16 cellular contexts compared by ENCODE assay signal in genomic region chr4:168098257-168098717, GRCh38. TPM values are rescaled to one million over a fixed set of nuclear protein-coding genes. Genes with fewer than 3 reads are reported as not detected.
DNase-seq lines count a peak whose midpoint lies in the region; ATAC-seq, FAIRE-seq and TF ChIP-seq lines count a peak whose summit lies in the region.
"Had no signal": no experiment of that assay in that cellular context is flagged by ENCODE, and none has a peak within 500 bp of the region (broad histone marks: within the 10 kb centered on the region; RNA-seq: fewer than 3 reads in every experiment).

No MANE protein-coding gene starts in this region.

- peak in 1 of 2 experiments; percentile 46; a peak in 1 of 4 replicates for TF ChIP-seq EP300 in SK-N-SH (IDR thresholded peaks at IDR 0.05; ENCODE audit: borderline replicate concordance in 1 of 2, low read depth in 1 of 2, low read length in 1 of 2)

- DNase-seq in HS-5 (ENCODE audit: low read depth) (peak; percentile 34), SK-N-SH (no peak), fibroblast of pulmonary artery (ENCODE audit: low read depth) (peak; percentile 48), small intestine (peak; percentile 12), coronary artery (ENCODE audit: low spot score) (no peak), HEK293T (ENCODE audit: extremely low spot score) (no peak)
- DNase-seq: activated CD4-positive, alpha-beta T cell treated with anti-CD3 and anti-CD28 coated beads for 48 hours; activated naive CD8-positive, alpha-beta T cell treated with anti-CD3 and anti-CD28 coated beads, Interleukin-2, amount 10 ng/mL, durations not matched to agents 7 days and 5 days; activated T-cell treated with anti-CD3 and anti-CD28 coated beads, Interleukin-2, amount 50 U/mL, for 24 hours; C1 segment of cervical spinal cord; hypothalamus; naive B cell; NCI-H1930; NCI-H526 had no signal

- H3K27me3 ChIP-seq in SK-N-SH (ENCODE audit: insufficient read depth) (no peaks in the 10 kb centered on the region), small intestine (ENCODE audit: control insufficient read depth in 2 of 2, insufficient read depth in 2 of 2, low read length in 2 of 2) (no peaks in the 10 kb centered on the region)

- no peak for TF ChIP-seq RAD21 in SK-N-SH (IDR thresholded peaks at IDR 0.05; ENCODE audit: low read length)

- H2AFZ ChIP-seq in SK-N-SH (ENCODE audit: low read depth), result 0 out of 2 replicates have a peak overlapping the region, but pooled peaks have one; percentile 37

- no peak overlapping the region; the same call in 1 of the 2 replicates for H3K9ac ChIP-seq in SK-N-SH

- WGBS in SK-N-SH (ENCODE audit: low lambda C conversion rate), result 5% methylated on average over 1 of the region's 1 CpG
- 10 to 51% (median 21%) methylated on average over 1 of the region's 1 CpG for WGBS in small intestine, 3 donors

- H3K4me2 ChIP-seq in SK-N-SH, result peak overlapping the region; percentile 13; the same call in 1 of the 2 replicates

- CTCF ChIA-PET in SK-N-SH (lab: Yijun Ruan, JAX), result no interaction called here
- CTCF ChIA-PET in HEK293T (lab: Yijun Ruan, JAX), result no interaction called here

- H3K9me2 ChIP-seq in SK-N-SH, result no peaks in the 10 kb centered on the region

- H3K9me3 ChIP-seq in SK-N-SH (no peaks in the 10 kb centered on the region; the same call in 1 of the 2 replicates), small intestine (ENCODE audit: control insufficient read depth, low read depth) (no peaks in the 10 kb centered on the region)

- H3F3A ChIP-seq in SK-N-SH (replicated peaks; ENCODE audit: insufficient read depth), result peaks cover 26% of the 10 kb centered on the region

- ATAC-seq in HG02840 (IDR thresholded peaks at IDR 0.05; ENCODE audit: low FRiP score, unreplicated experiment), result no peak
- ATAC-seq: GM12878 had no signal

- H3K79me2 ChIP-seq in SK-N-SH (ENCODE audit: insufficient read depth), result no peaks in the 10 kb centered on the region

- H3K4me1 ChIP-seq in SK-N-SH (ENCODE audit: control insufficient read depth in 1 of 2, insufficient read depth in 2 of 2, low read depth in 1 of 2, low read length in 1 of 2) (peaks cover 0 to 12% of the 10 kb centered on the region in 2 experiments; a peak in 2 of 4 replicates), small intestine (ENCODE audit: control insufficient read depth in 2 of 2, insufficient read depth in 1 of 2, low read depth in 1 of 2, low read length in 1 of 2) (no peaks in the 10 kb centered on the region)

- POLR2A ChIA-PET in SK-N-SH (lab: Yijun Ruan, JAX), result no interaction called here
- POLR2A ChIA-PET in HEK293T (lab: Yijun Ruan, JAX), result no interaction called here

- no peaks in the 10 kb centered on the region for H4K20me1 ChIP-seq in SK-N-SH (ENCODE audit: insufficient read depth)

- no peak overlapping the region for H3K4me3 ChIP-seq in SK-N-SH (ENCODE audit: low read depth in 2 of 2, low read length in 1 of 2)
- no peak overlapping the region for H3K4me3 ChIP-seq in fibroblast of pulmonary artery (replicated peaks; ENCODE audit: low read depth, low read length)
- no peak overlapping the region for H3K4me3 ChIP-seq in small intestine (ENCODE audit: low read depth in 1 of 2, low read length in 2 of 2)
- H3K4me3 ChIP-seq in coronary artery, result no peak overlapping the region
- H3K4me3 ChIP-seq: GM12878 had no signal

- no peak for FAIRE-seq in small intestine (lab: Jason Lieb, UNC)
- FAIRE-seq: GM12878 had no signal

- H3K36me3 ChIP-seq in SK-N-SH (replicated peaks in 1 of 2; ENCODE audit: control insufficient read depth in 1 of 2, insufficient read depth in 2 of 2, low read length in 1 of 2), result no peaks in the 10 kb centered on the region
- no peaks in the 10 kb centered on the region for H3K36me3 ChIP-seq in small intestine (ENCODE audit: control insufficient read depth in 2 of 2, insufficient read depth in 2 of 2, low read length in 2 of 2)

- TF ChIP-seq CTCF in SK-N-SH (IDR thresholded peaks at IDR 0.05), result no peak
- no peak for TF ChIP-seq CTCF in fibroblast of pulmonary artery (IDR thresholded peaks at IDR 0.05; ENCODE audit: low read length, missing control alignments)
- no peak for TF ChIP-seq CTCF in coronary artery (IDR thresholded peaks at IDR 0.05)

- H3K27ac ChIP-seq in SK-N-SH (ENCODE audit: low read depth in 2 of 2, low read length in 1 of 2) (peak overlapping the region in 1 of 2 experiments; percentile 67; a peak in 2 of 4 replicates), small intestine (ENCODE audit: low read depth in 1 of 2, low read length in 1 of 2) (no peak overlapping the region), coronary artery (no peak overlapping the region)

TF ChIP-seq in SK-N-SH, 30 proteins besides CTCF, POLR2A, EP300 and RAD21:
- TF ChIP-seq SIN3A (IDR thresholded peaks at IDR 0.05; ENCODE audit: borderline replicate concordance, low read depth, low read length) (no peak), MEF2A (IDR thresholded peaks at IDR 0.05; ENCODE audit: borderline replicate concordance, low read depth) (no peak), RXRA (IDR thresholded peaks at IDR 0.05; ENCODE audit: borderline replicate concordance, low read depth) (peak; percentile 62), FOSL2 (IDR thresholded peaks at IDR 0.05; ENCODE audit: borderline replicate concordance, low read depth) (peak; percentile 74), JUND (IDR thresholded peaks at IDR 0.05) (peak; percentile 57), MXI1 (IDR thresholded peaks at IDR 0.05; ENCODE audit: low read depth, low read length) (no peak), POLR2AphosphoS5 (IDR thresholded peaks at IDR 0.05; ENCODE audit: low read depth, low read length) (no peak), TCF12 (IDR thresholded peaks at IDR 0.05) (peak; percentile 21; the same call in 1 of the 2 replicates)

TF ChIP-seq in HEK293T, 16 proteins besides CTCF, POLR2A, EP300 and RAD21:
- no peak for TF ChIP-seq NFRKB (IDR thresholded peaks at IDR 0.05)
- TF ChIP-seq ARNT (IDR thresholded peaks at IDR 0.05), result no peak
- no peak for TF ChIP-seq ZNF384 (IDR thresholded peaks at IDR 0.05)
- no peak for TF ChIP-seq TARDBP (IDR thresholded peaks at IDR 0.05)

RNA-seq across cellular contexts. Expression of gene ANXA10, which starts 6.0 kb away (rescaled TPM):
- polyA plus RNA-seq in SK-N-SH (2012; rRNA removed) (0.23 and 0.34 TPM in 2 replicates), small intestine (1 to 10 TPM in 1 of 3 donors, not detected in 2; 1.1 TPM)
- polyA plus RNA-seq in SK-N-SH (2012; cell fraction: cytosol; rRNA removed), result 0.54 and 0.75 TPM in 2 replicates
- 0.24 and 0.25 TPM in 2 replicates for polyA plus RNA-seq in SK-N-SH (2012; cell fraction: nucleus; rRNA removed)
- polyA plus RNA-seq: GM12878 had no signal

Comparison
In these comparisons a context has a peak if more than half of its experiments do, and no peak if none do; other contexts are left out.
1. DNase-seq: peak in HS-5 (single experiment), fibroblast of pulmonary artery (single experiment) and small intestine (single experiment); none in SK-N-SH (single experiment), coronary artery (single experiment) and HEK293T (single experiment).